Comparison of ENCODE assay signal across 21 cellular contexts in genomic region chr6:124924333-124924759, GRCh38. TPM values are rescaled to one million over a fixed set of nuclear protein-coding genes. Genes with fewer than 3 reads are reported as not detected.
DNase-seq lines count a peak whose midpoint lies in the region; TF ChIP-seq lines count a peak whose summit lies in the region.
"Had no signal": no experiment of that assay in that cellular context is flagged by ENCODE, and none has a peak within 500 bp of the region (broad histone marks: within the 10 kb centered on the region; RNA-seq: fewer than 3 reads in every experiment).

No MANE protein-coding gene starts in this region.

- peak; percentile 4 for DNase-seq in GM04503 (ENCODE audit: low read depth)
- peak; percentile 84 for DNase-seq in LNCaP clone FGC (ENCODE audit: low read depth)
- peak; percentile 18 to 49 for DNase-seq in fibroblast of lung (ENCODE audit: low read depth in 2 of 2)
- DNase-seq in renal cortical epithelial cell (ENCODE audit: low read depth), result peak; percentile 30
- DNase-seq in SIG-M5 (lab: John Stamatoyannopoulos, UW), result no peak
- DNase-seq in cerebellar nuclear complex (lab: John Stamatoyannopoulos, UW), result no peak
- DNase-seq in epidermal melanocyte (ENCODE audit: insufficient read length, low spot score), result no peak
- DNase-seq: activated CD4-positive, CD25-positive, alpha-beta regulatory T cell; activated CD8-positive, alpha-beta T cell treated with anti-CD3 and anti-CD28 coated beads for 36 hours; amniotic stem cell; caudate nucleus; dorsolateral prefrontal cortex; foreskin melanocyte; midbrain; MV-4-11; NCI-H187 treated with DMSO at 0.1 percent for 48 hours; SK-N-SH; stimulated activated naive CD8-positive, alpha-beta T cell treated with anti-CD3 and anti-CD28 coated beads, Interleukin-15, amount 100 ng/mL, for 72 hours; trophoblast cell had no signal

- H3K27me3 ChIP-seq in fibroblast of lung (ENCODE audit: control insufficient read depth, insufficient read depth, low read length), result no peaks in the 10 kb centered on the region
- H3K27me3 ChIP-seq: dorsolateral prefrontal cortex had no signal

- H3K79me2 ChIP-seq in fibroblast of lung (ENCODE audit: control insufficient read depth, insufficient read depth, low read length), result no peaks in the 10 kb centered on the region

- no peak overlapping the region for H2AFZ ChIP-seq in fibroblast of lung (ENCODE audit: low read length)

- H4K20me1 ChIP-seq in fibroblast of lung (ENCODE audit: control insufficient read depth, extremely low read depth, insufficient read depth, low read length), result no peaks in the 10 kb centered on the region

- H3K36me3 ChIP-seq in fibroblast of lung (ENCODE audit: control insufficient read depth, insufficient read depth, low read length), result no peaks in the 10 kb centered on the region

- H3K27ac ChIP-seq in fibroblast of lung (ENCODE audit: insufficient read depth, low read length), result no peak overlapping the region
- H3K27ac ChIP-seq: dorsolateral prefrontal cortex, HL-60, skin epidermis had no signal

- no peak overlapping the region for H3K4me2 ChIP-seq in fibroblast of lung (ENCODE audit: extremely low read depth, insufficient read depth, low read length)
- H3K4me2 ChIP-seq: SK-N-SH had no signal

- H3K4me1 ChIP-seq in fibroblast of lung (ENCODE audit: control insufficient read depth, extremely low read depth, insufficient read depth, low read length), result no peaks in the 10 kb centered on the region

- no peak for TF ChIP-seq CTCF in LNCaP clone FGC (IDR thresholded peaks at IDR 0.05; ENCODE audit: control insufficient read depth, extremely low read depth, insufficient read depth)
- no peak for TF ChIP-seq CTCF in fibroblast of lung (conservative IDR thresholded peaks at IDR 0.05 in 1 of 2, IDR thresholded peaks at IDR 0.05 in 1 of 2; ENCODE audit: low read depth in 1 of 2, low read length in 2 of 2)

- no peak overlapping the region for H3K4me3 ChIP-seq in LNCaP clone FGC (ENCODE audit: low read depth, low read length)
- H3K4me3 ChIP-seq in fibroblast of lung (replicated peaks in 1 of 4; ENCODE audit: control extremely low read depth in 1 of 4, insufficient read depth in 1 of 4, low read depth in 3 of 4, low read length in 4 of 4), result no peak overlapping the region
- H3K4me3 ChIP-seq: dorsolateral prefrontal cortex, skin epidermis had no signal

- H3K9ac ChIP-seq in fibroblast of lung (ENCODE audit: insufficient read depth, low read length), result no peak overlapping the region
- H3K9ac ChIP-seq: SK-N-SH had no signal

- no peaks in the 10 kb centered on the region for H3K9me3 ChIP-seq in fibroblast of lung (ENCODE audit: control insufficient read depth, insufficient read depth, low read depth, low read length)
- H3K9me3 ChIP-seq: SK-N-SH had no signal

RNA-seq across cellular contexts. Expression of gene RNF217, which starts 37.9 kb away (rescaled TPM):
- total RNA-seq in fibroblast of lung, result 10.5 and 13.2 TPM in 2 replicates
- polyA plus RNA-seq in fibroblast of lung, result 9.8 and 19.5 TPM in 2 replicates
- 7.2 and 11.9 TPM in 2 replicates for polyA plus RNA-seq in fibroblast of lung (2012)
- 4.3 and 5.7 TPM in 2 replicates for polyA minus RNA-seq in fibroblast of lung (ENCODE audit: low replicate concordance)
- 14.6 and 27.7 TPM in 2 replicates for total RNA-seq in renal cortical epithelial cell

Comparison
In these comparisons a context has a peak if more than half of its experiments do, and no peak if none do; other contexts are left out.
1. DNase-seq: peak in GM04503 (single experiment), LNCaP clone FGC (single experiment), fibroblast of lung (2 of 2) and renal cortical epithelial cell (single experiment); none in SIG-M5 (single experiment), cerebellar nuclear complex (0 of 2) and epidermal melanocyte (single experiment).